8 cellular contexts compared by ENCODE assay signal in genomic region chr6:26249709-26249958, GRCh38.
DNase-seq lines count a peak whose midpoint lies in the region; ATAC-seq and TF ChIP-seq lines count a peak whose summit lies in the region.

No MANE protein-coding gene starts in this region.

- H3K27ac ChIP-seq in SK-N-SH (ENCODE audit: low read depth in 2 of 2, low read length in 1 of 2) (peak overlapping the region; percentile 85 to 97), rectal smooth muscle tissue (ENCODE audit: low read depth, low read length) (peak overlapping the region; percentile 60)

- H3K27me3 ChIP-seq in SK-N-SH (ENCODE audit: insufficient read depth) (no peaks in the 10 kb centered on the region), rectal smooth muscle tissue (ENCODE audit: control insufficient read depth, insufficient read depth, low read length) (peaks cover 5% of the 10 kb centered on the region)

- DNase-seq in activated CD8-positive, alpha-beta memory T cell treated with anti-CD3 and anti-CD28 coated beads, Interleukin-2, amount 10 ng/mL, durations not matched to agents 7 days and 5 days, result no peak
- DNase-seq in activated CD8-positive, alpha-beta memory T cell treated with anti-CD3 and anti-CD28 coated beads for 24 hours, result no peak
- DNase-seq in SK-N-SH (no peak), fibroblast of villous mesenchyme (ENCODE audit: low read depth) (no peak), cerebellum (ENCODE audit: low spot score) (no peak)
- no peak for DNase-seq in stimulated activated CD4-positive, alpha-beta T cell treated with anti-CD3 and anti-CD28 coated beads, Interleukin-1b, Interleukin-23, amount 100 ng/mL, for 48 hours

- H2AFZ ChIP-seq in SK-N-SH (ENCODE audit: low read depth), result peak overlapping the region; percentile 95

- peaks cover 26% of the 10 kb centered on the region for H3K4me1 Mint-ChIP-seq in activated CD8-positive, alpha-beta memory T cell treated with anti-CD3 and anti-CD28 coated beads, Interleukin-2, amount 10 ng/mL, durations not matched to agents 7 days and 5 days

- H3K9me3 ChIP-seq in SK-N-SH, result no peaks in the 10 kb centered on the region

- peak; percentile 27 for ATAC-seq in activated CD8-positive, alpha-beta memory T cell treated with anti-CD3 and anti-CD28 coated beads, Interleukin-2, amount 10 ng/mL, durations not matched to agents 7 days and 5 days
- ATAC-seq in HG02870 (IDR thresholded peaks at IDR 0.05; ENCODE audit: unreplicated experiment), result peak; percentile 27

- no peak for TF ChIP-seq CTCF in SK-N-SH (IDR thresholded peaks at IDR 0.05)
- no peak for TF ChIP-seq CTCF in fibroblast of villous mesenchyme (IDR thresholded peaks at IDR 0.05; ENCODE audit: insufficient read depth, low read depth, low read length)

- H3K36me3 ChIP-seq in SK-N-SH (replicated peaks in 1 of 2; ENCODE audit: control insufficient read depth in 1 of 2, insufficient read depth in 2 of 2, low read length in 1 of 2) (no peaks in the 10 kb centered on the region), rectal smooth muscle tissue (ENCODE audit: control insufficient read depth, insufficient read depth, low read length) (no peaks in the 10 kb centered on the region)

- H3K4me3 ChIP-seq in SK-N-SH (ENCODE audit: low read depth in 2 of 2, low read length in 1 of 2) (peak overlapping the region; percentile 88 to 92), fibroblast of villous mesenchyme (ENCODE audit: low read depth, low read length) (peak overlapping the region; percentile 72), rectal smooth muscle tissue (ENCODE audit: low read length) (peak overlapping the region; percentile 64)

- H3K27me3 Mint-ChIP-seq in activated CD8-positive, alpha-beta memory T cell treated with anti-CD3 and anti-CD28 coated beads, Interleukin-2, amount 10 ng/mL, durations not matched to agents 7 days and 5 days, result no peaks in the 10 kb centered on the region

- H3K36me3 Mint-ChIP-seq in activated CD8-positive, alpha-beta memory T cell treated with anti-CD3 and anti-CD28 coated beads, Interleukin-2, amount 10 ng/mL, durations not matched to agents 7 days and 5 days, result peaks cover 6% of the 10 kb centered on the region

- 11% methylated on average over 13 of the region's 13 CpGs for WGBS in SK-N-SH (ENCODE audit: low lambda C conversion rate)

- H3K4me3 Mint-ChIP-seq in activated CD8-positive, alpha-beta memory T cell treated with anti-CD3 and anti-CD28 coated beads, Interleukin-2, amount 10 ng/mL, durations not matched to agents 7 days and 5 days, result peak overlapping the region; percentile 95

- H3K9ac ChIP-seq in SK-N-SH (peak overlapping the region; percentile 78), rectal smooth muscle tissue (ENCODE audit: low read length) (no peak overlapping the region)

- H3F3A ChIP-seq in SK-N-SH (replicated peaks; ENCODE audit: insufficient read depth), result peaks cover 44% of the 10 kb centered on the region

- POLR2A ChIA-PET in SK-N-SH (lab: Yijun Ruan, JAX), result interaction anchor here (1.0 to 5.4 kb wide), 12 partner anchors 8 to 897 kb away, joined by 4 to 120 read pairs (median 8); a partner anchor contains a TSS

- CTCF ChIA-PET in activated CD8-positive, alpha-beta memory T cell treated with anti-CD3 and anti-CD28 coated beads, Interleukin-2, amount 10 ng/mL, durations not matched to agents 7 days and 5 days (lab: Charles Lee), result interaction anchor here (1.3 to 4.4 kb wide), 9 partner anchors 9 to 73 kb away, joined by 3 to 68 read pairs (median 8); a partner anchor contains a TSS
- CTCF ChIA-PET in SK-N-SH (lab: Yijun Ruan, JAX), result interaction anchor here (0.8 to 3.3 kb wide), 9 partner anchors 9 to 224 kb away, joined by 3 to 12 read pairs (median 5); a partner anchor contains a TSS

- no peak for TF ChIP-seq RAD21 in SK-N-SH (IDR thresholded peaks at IDR 0.05; ENCODE audit: low read length)

- peaks cover 27% of the 10 kb centered on the region for H3K79me2 ChIP-seq in SK-N-SH (ENCODE audit: insufficient read depth)

- H3K9me2 ChIP-seq in SK-N-SH, result no peaks in the 10 kb centered on the region

- H3K9me3 Mint-ChIP-seq in activated CD8-positive, alpha-beta memory T cell treated with anti-CD3 and anti-CD28 coated beads, Interleukin-2, amount 10 ng/mL, durations not matched to agents 7 days and 5 days (ENCODE audit: low read depth), result no peaks in the 10 kb centered on the region

- no peaks in the 10 kb centered on the region for H4K20me1 ChIP-seq in SK-N-SH (ENCODE audit: insufficient read depth)

- peak overlapping the region; percentile 100 for H3K27ac Mint-ChIP-seq in activated CD8-positive, alpha-beta memory T cell treated with anti-CD3 and anti-CD28 coated beads, Interleukin-2, amount 10 ng/mL, durations not matched to agents 7 days and 5 days

- no peak for TF ChIP-seq EP300 in SK-N-SH (IDR thresholded peaks at IDR 0.05; ENCODE audit: borderline replicate concordance in 1 of 2, low read depth in 1 of 2, low read length in 1 of 2)

- peaks cover 0 to 4% of the 10 kb centered on the region in 2 experiments; a peak in 3 of 4 replicates for H3K4me1 ChIP-seq in SK-N-SH (ENCODE audit: control insufficient read depth in 1 of 2, insufficient read depth in 2 of 2, low read depth in 1 of 2, low read length in 1 of 2)
- H3K4me1 ChIP-seq in rectal smooth muscle tissue (ENCODE audit: control insufficient read depth, insufficient read depth, low read length), result peaks cover 2% of the 10 kb centered on the region

- peak overlapping the region; percentile 98 for H3K4me2 ChIP-seq in SK-N-SH

TF ChIP-seq in SK-N-SH, 30 proteins besides CTCF, POLR2A, EP300 and RAD21:
- TF ChIP-seq NFIC (IDR thresholded peaks at IDR 0.05; ENCODE audit: borderline replicate concordance) (no peak), SIN3A (IDR thresholded peaks at IDR 0.05; ENCODE audit: borderline replicate concordance, low read depth, low read length) (peak; percentile 48; the same call in 1 of the 2 replicates), POLR2AphosphoS5 (IDR thresholded peaks at IDR 0.05; ENCODE audit: low read depth, low read length) (peak; percentile 20; the same call in 1 of the 2 replicates)
- TF ChIP-seq, protein P1, sequence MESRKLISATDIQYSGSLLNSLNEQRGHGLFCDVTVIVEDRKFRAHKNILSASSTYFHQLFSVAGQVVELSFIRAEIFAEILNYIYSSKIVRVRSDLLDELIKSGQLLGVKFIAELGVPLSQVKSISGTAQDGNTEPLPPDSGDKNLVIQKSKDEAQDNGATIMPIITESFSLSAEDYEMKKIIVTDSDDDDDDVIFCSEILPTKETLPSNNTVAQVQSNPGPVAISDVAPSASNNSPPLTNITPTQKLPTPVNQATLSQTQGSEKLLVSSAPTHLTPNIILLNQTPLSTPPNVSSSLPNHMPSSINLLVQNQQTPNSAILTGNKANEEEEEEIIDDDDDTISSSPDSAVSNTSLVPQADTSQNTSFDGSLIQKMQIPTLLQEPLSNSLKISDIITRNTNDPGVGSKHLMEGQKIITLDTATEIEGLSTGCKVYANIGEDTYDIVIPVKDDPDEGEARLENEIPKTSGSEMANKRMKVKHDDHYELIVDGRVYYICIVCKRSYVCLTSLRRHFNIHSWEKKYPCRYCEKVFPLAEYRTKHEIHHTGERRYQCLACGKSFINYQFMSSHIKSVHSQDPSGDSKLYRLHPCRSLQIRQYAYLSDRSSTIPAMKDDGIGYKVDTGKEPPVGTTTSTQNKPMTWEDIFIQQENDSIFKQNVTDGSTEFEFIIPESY (IDR thresholded peaks at IDR 0.05; ENCODE audit: borderline replicate concordance, low read depth), result peak; percentile 25; the same call in 1 of the 2 replicates
TF ChIP-seq in SK-N-SH: peak in this region for 3.
